ENCODE assay signal across 10 cellular contexts in the genomic region with DNA sequence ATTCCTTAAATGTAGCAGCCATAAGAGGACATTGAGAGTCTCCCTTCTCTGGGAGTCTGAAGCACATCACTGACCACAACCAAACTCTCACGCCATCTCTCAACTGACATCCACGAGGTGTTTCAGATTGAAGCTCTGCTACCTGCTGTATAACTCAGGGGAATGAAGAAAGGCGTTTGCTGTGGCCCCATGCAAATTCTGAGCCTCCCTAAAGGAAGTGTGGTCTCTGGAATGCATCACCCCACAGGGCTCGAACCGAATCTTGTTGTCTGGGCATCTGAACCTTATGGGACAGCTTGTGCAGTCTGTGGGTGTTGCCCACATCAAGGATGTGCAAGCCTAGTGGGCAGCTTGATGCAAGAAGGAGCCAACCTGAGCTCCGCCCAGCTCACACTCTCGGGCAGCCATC. TPM values are rescaled to one million over a fixed set of nuclear protein-coding genes. Genes with fewer than 3 reads are reported as not detected.
DNase-seq lines count a peak whose midpoint lies in the region; ATAC-seq, FAIRE-seq and TF ChIP-seq lines count a peak whose summit lies in the region.
"Had no signal": no experiment of that assay in that cellular context is flagged by ENCODE, and none has a peak within 500 bp of the region (broad histone marks: within the 10 kb centered on the region; RNA-seq: fewer than 3 reads in every experiment).

No MANE protein-coding gene starts in this region.

- 0 out of 2 replicates have a peak, but pooled peaks have one; percentile 4 for TF ChIP-seq POLR2A in H54 (IDR thresholded peaks at IDR 0.05; ENCODE audit: low read depth, low read length)

- H3K4me3 ChIP-seq in fibroblast of villous mesenchyme (ENCODE audit: low read depth, low read length), result peak overlapping the region; percentile 31
- H3K4me3 ChIP-seq: K562 had no signal

- in situ Hi-C loops in ACHN (cut with HindIII; ENCODE audit: low pct_ligation_motif_present, low pct_unique_long_range_greater_than_20kb, low sequenced_read_pairs), result no loop called here

- no peak for ATAC-seq in HG03469 (IDR thresholded peaks at IDR 0.05; ENCODE audit: unreplicated experiment)
- ATAC-seq: K562 had no signal

- peak; percentile 84 for DNase-seq in ACHN
- peak; percentile 80 for DNase-seq in H54 (ENCODE audit: insufficient read length, low spot score)
- DNase-seq in SW480 (ENCODE audit: low spot score), result peak; percentile 94
- DNase-seq in fibroblast of villous mesenchyme (ENCODE audit: low read depth), result no peak
- no peak for DNase-seq in SKM-1 treated with dmso at 0.1 percent for 144 hours (lab: John Stamatoyannopoulos, UW; ENCODE audit: unreplicated experiment)
- no peak for DNase-seq in NK-92 treated with Interleukin-12 subunit alpha and Interleukin-12 subunit beta, amount 100 ng/mL, for 24 hours (lab: John Stamatoyannopoulos, UW)
- DNase-seq in DMS 273 (lab: John Stamatoyannopoulos, UW; ENCODE audit: unreplicated experiment), result no peak
- DNase-seq: NCI-H526 treated with DMSO at 0.1 percent for 48 hours had no signal

- no peak for TF ChIP-seq CTCF in fibroblast of villous mesenchyme (IDR thresholded peaks at IDR 0.05; ENCODE audit: insufficient read depth, low read depth, low read length)

- no peak for FAIRE-seq in H54 (lab: Jason Lieb, UNC)
- FAIRE-seq: K562 had no signal

RNA-seq across cellular contexts. Expression of gene PMEPA1, which starts 10.9 kb away (rescaled TPM):
- 0.86 and 2.9 TPM in 2 replicates for total RNA-seq in fibroblast of villous mesenchyme

Comparison
In these comparisons a context has a peak if more than half of its experiments do, and no peak if none do; other contexts are left out.
1. DNase-seq: peak in ACHN (single experiment), H54 (single experiment) and SW480 (single experiment); none in fibroblast of villous mesenchyme (single experiment), SKM-1 treated with dmso at 0.1 percent for 144 hours (single experiment), NK-92 treated with Interleukin-12 subunit alpha and Interleukin-12 subunit beta, amount 100 ng/mL, for 24 hours (single experiment) and DMS 273 (single experiment).